Comparison of ENCODE assay signal across 32 cellular contexts in genomic region chr10:81943583-81943982, GRCh38.
"Had no signal": no experiment of that assay in that cellular context is flagged by ENCODE, and none has a peak within 500 bp of the region (broad histone marks: within the 10 kb centered on the region; RNA-seq: fewer than 3 reads in every experiment).

No MANE protein-coding gene starts in this region.

- ATAC-seq: activated naive CD4-positive, alpha-beta T cell treated with anti-CD3 and anti-CD28 coated beads, Interleukin-2, amount 50 U/mL, for 72 hours; activated T-cell treated with anti-CD3 and anti-CD28 coated beads, Interleukin-2, amount 50 U/mL, for 72 hours; gastroesophageal sphincter; heart right ventricle had no signal

- H3K9me3 ChIP-seq: ascending aorta, breast epithelium, colonic mucosa, esophagus squamous epithelium, gastroesophageal sphincter had no signal

- H3K9me3 Mint-ChIP-seq: activated CD4-positive, alpha-beta T cell treated with anti-CD3 and anti-CD28 coated beads, Interleukin-2, amount 10 ng/mL, durations not matched to agents 7 days and 5 days; activated naive CD8-positive, alpha-beta T cell treated with anti-CD3 and anti-CD28 coated beads, Interleukin-2, amount 10 ng/mL, durations not matched to agents 7 days and 5 days; endodermal cell had no signal

- H3K27ac ChIP-seq: ascending aorta, breast epithelium, cardiac muscle cell, colonic mucosa, dorsolateral prefrontal cortex, esophagus squamous epithelium, gastroesophageal sphincter, heart right ventricle, hepatocyte had no signal

- H3K4me2 ChIP-seq: hepatocyte had no signal

- H3K4me3 Mint-ChIP-seq: activated CD4-positive, alpha-beta memory T cell treated with anti-CD3 and anti-CD28 coated beads, Interleukin-2, amount 10 ng/mL, durations not matched to agents 7 days and 5 days; activated CD4-positive, alpha-beta T cell treated with anti-CD3 and anti-CD28 coated beads, Interleukin-2, amount 10 ng/mL, durations not matched to agents 7 days and 5 days; activated naive CD4-positive, alpha-beta T cell treated with anti-CD3 and anti-CD28 coated beads, Interleukin-2, amount 10 ng/mL, durations not matched to agents 7 days and 5 days; activated naive CD8-positive, alpha-beta T cell treated with anti-CD3 and anti-CD28 coated beads, Interleukin-2, amount 10 ng/mL, durations not matched to agents 7 days and 5 days; activated T-cell treated with anti-CD3 and anti-CD28 coated beads, Interleukin-2, amount 50 U/mL, for 24 hours; activated T-cell treated with anti-CD3 and anti-CD28 coated beads, Interleukin-2, amount 50 U/mL, for 72 hours; brain; dendritic cell treated with granulocyte-macrophage colony-stimulating factor and Interleukin-4, amounts not matched to agents 40 ng/mL and 50 ng/mL, for 4 days; endodermal cell had no signal

- DNase-seq: activated CD4-positive, alpha-beta memory T cell treated with anti-CD3 and anti-CD28 coated beads, Interleukin-2, amount 10 ng/mL, durations not matched to agents 7 days and 5 days; activated CD4-positive, alpha-beta T cell treated with anti-CD3 and anti-CD28 coated beads for 1 hour; activated CD4-positive, alpha-beta T cell treated with anti-CD3 and anti-CD28 coated beads for 4 hours; activated CD4-positive, alpha-beta T cell treated with anti-CD3 and anti-CD28 coated beads, Interleukin-2, amount 10 ng/mL, durations not matched to agents 7 days and 5 days; activated CD4-positive, alpha-beta T cell treated with anti-CD3 and anti-CD28 coated beads, Interleukin-2, amount 50 U/mL, for 4 hours; activated CD8-positive, alpha-beta memory T cell treated with anti-CD3 and anti-CD28 coated beads, Interleukin-2, amount 50 U/mL, for 48 hours; activated gamma-delta T cell; activated naive CD4-positive, alpha-beta T cell; activated naive CD4-positive, alpha-beta T cell treated with anti-CD3 and anti-CD28 coated beads, Interleukin-2, amount 10 ng/mL, durations not matched to agents 7 days and 5 days; activated naive CD8-positive, alpha-beta T cell treated with anti-CD3 and anti-CD28 coated beads, Interleukin-2, amount 10 ng/mL, durations not matched to agents 7 days and 5 days; activated T-cell treated with anti-CD3 and anti-CD28 coated beads for 4 hours; activated T-cell treated with anti-CD3 and anti-CD28 coated beads, Interleukin-2, amount 50 U/mL, for 24 hours; activated T-cell treated with anti-CD3 and anti-CD28 coated beads, Interleukin-2, amount 50 U/mL, for 72 hours; central memory CD4-positive, alpha-beta T cell; cerebellar nuclear complex; colonic mucosa; dorsolateral prefrontal cortex; effector memory CD4-positive, alpha-beta T cell; endodermal cell; erythroblast; esophagus squamous epithelium; foreskin melanocyte; heart right ventricle; T-helper 2 cell had no signal

- H3K27me3 Mint-ChIP-seq: activated CD4-positive, alpha-beta memory T cell treated with anti-CD3 and anti-CD28 coated beads, Interleukin-2, amount 10 ng/mL, durations not matched to agents 7 days and 5 days; activated CD4-positive, alpha-beta T cell treated with anti-CD3 and anti-CD28 coated beads, Interleukin-2, amount 10 ng/mL, durations not matched to agents 7 days and 5 days; activated naive CD4-positive, alpha-beta T cell treated with anti-CD3 and anti-CD28 coated beads, Interleukin-2, amount 10 ng/mL, durations not matched to agents 7 days and 5 days; activated naive CD8-positive, alpha-beta T cell treated with anti-CD3 and anti-CD28 coated beads, Interleukin-2, amount 10 ng/mL, durations not matched to agents 7 days and 5 days; activated T-cell treated with anti-CD3 and anti-CD28 coated beads, Interleukin-2, amount 50 U/mL, for 24 hours; dendritic cell treated with granulocyte-macrophage colony-stimulating factor and Interleukin-4, amounts not matched to agents 40 ng/mL and 50 ng/mL, for 4 days had no signal

- H3K36me3 Mint-ChIP-seq: activated naive CD4-positive, alpha-beta T cell treated with anti-CD3 and anti-CD28 coated beads, Interleukin-2, amount 10 ng/mL, durations not matched to agents 7 days and 5 days; activated naive CD4-positive, alpha-beta T cell treated with anti-CD3 and anti-CD28 coated beads, Interleukin-2, amount 50 U/mL, for 72 hours; activated naive CD8-positive, alpha-beta T cell treated with anti-CD3 and anti-CD28 coated beads, Interleukin-2, amount 10 ng/mL, durations not matched to agents 7 days and 5 days had no signal

- H3K27ac Mint-ChIP-seq: activated CD4-positive, alpha-beta memory T cell treated with anti-CD3 and anti-CD28 coated beads, Interleukin-2, amount 10 ng/mL, durations not matched to agents 7 days and 5 days; activated CD4-positive, alpha-beta T cell treated with anti-CD3 and anti-CD28 coated beads, Interleukin-2, amount 10 ng/mL, durations not matched to agents 7 days and 5 days; activated naive CD4-positive, alpha-beta T cell treated with anti-CD3 and anti-CD28 coated beads, Interleukin-2, amount 10 ng/mL, durations not matched to agents 7 days and 5 days; activated naive CD4-positive, alpha-beta T cell treated with anti-CD3 and anti-CD28 coated beads, Interleukin-2, amount 50 U/mL, for 72 hours; activated naive CD8-positive, alpha-beta T cell treated with anti-CD3 and anti-CD28 coated beads, Interleukin-2, amount 10 ng/mL, durations not matched to agents 7 days and 5 days; activated T-cell treated with anti-CD3 and anti-CD28 coated beads, Interleukin-2, amount 50 U/mL, for 24 hours; activated T-cell treated with anti-CD3 and anti-CD28 coated beads, Interleukin-2, amount 50 U/mL, for 72 hours; brain; dendritic cell treated with granulocyte-macrophage colony-stimulating factor and Interleukin-4, amounts not matched to agents 40 ng/mL and 50 ng/mL, for 4 days; endodermal cell had no signal

- H3K4me3 ChIP-seq: ascending aorta, breast epithelium, cardiac muscle cell, colonic mucosa, dorsolateral prefrontal cortex, esophagus squamous epithelium, gastroesophageal sphincter, heart right ventricle, hepatocyte had no signal

- H3K36me3 ChIP-seq: ascending aorta, breast epithelium, cardiac muscle cell, colonic mucosa, esophagus squamous epithelium, gastroesophageal sphincter, heart right ventricle had no signal

- H3K79me2 ChIP-seq: hepatocyte had no signal

- H2AFZ ChIP-seq: hepatocyte had no signal

- H3K4me1 Mint-ChIP-seq: activated CD4-positive, alpha-beta memory T cell treated with anti-CD3 and anti-CD28 coated beads, Interleukin-2, amount 10 ng/mL, durations not matched to agents 7 days and 5 days; activated CD4-positive, alpha-beta T cell treated with anti-CD3 and anti-CD28 coated beads, Interleukin-2, amount 10 ng/mL, durations not matched to agents 7 days and 5 days; activated naive CD4-positive, alpha-beta T cell treated with anti-CD3 and anti-CD28 coated beads, Interleukin-2, amount 10 ng/mL, durations not matched to agents 7 days and 5 days; activated naive CD8-positive, alpha-beta T cell treated with anti-CD3 and anti-CD28 coated beads, Interleukin-2, amount 10 ng/mL, durations not matched to agents 7 days and 5 days; brain had no signal

- H3K4me1 ChIP-seq: ascending aorta, breast epithelium, colonic mucosa, esophagus squamous epithelium, gastroesophageal sphincter, heart right ventricle had no signal

- H3K27me3 ChIP-seq: ascending aorta, breast epithelium, cardiac muscle cell, colonic mucosa, dorsolateral prefrontal cortex, esophagus squamous epithelium, gastroesophageal sphincter, hepatocyte had no signal
